Comparison of ENCODE assay signal across 23 cellular contexts in the genomic region with DNA sequence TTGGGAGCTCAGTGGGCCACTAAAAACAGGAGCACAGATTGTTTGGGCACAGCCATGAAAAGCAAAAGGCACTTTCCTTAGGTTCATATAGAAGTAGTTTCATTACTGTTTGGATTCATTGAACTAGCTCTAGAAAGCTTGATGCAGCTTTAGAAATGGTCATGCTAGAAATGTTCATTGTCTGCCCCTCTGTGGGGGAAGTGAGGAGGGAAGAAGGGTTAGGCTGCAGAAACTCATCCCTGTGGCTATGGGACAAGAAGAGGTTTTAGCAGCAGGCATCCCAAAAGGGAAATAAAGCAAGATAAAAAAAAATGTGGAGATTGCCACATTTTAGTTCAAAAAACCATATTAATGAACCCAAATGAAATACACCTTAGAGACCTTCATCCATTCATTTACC.
DNase-seq lines count a peak whose midpoint lies in the region; ATAC-seq, FAIRE-seq and TF ChIP-seq lines count a peak whose summit lies in the region.
"Had no signal": no experiment of that assay in that cellular context is flagged by ENCODE, and none has a peak within 500 bp of the region (broad histone marks: within the 10 kb centered on the region; RNA-seq: fewer than 3 reads in every experiment).

No MANE protein-coding gene starts in this region.

- no peaks in the 10 kb centered on the region for H3K9me3 ChIP-seq in A549
- no peaks in the 10 kb centered on the region; the same call in 1 of the 2 replicates for H3K9me3 ChIP-seq in SJSA1 (replicated peaks)
- H3K9me3 ChIP-seq in neural progenitor cell (ENCODE audit: low read depth) = no peaks in the 10 kb centered on the region
- H3K9me3 ChIP-seq: body of pancreas, prostate gland had no signal

- H3K4me3 ChIP-seq in A549 (no peak overlapping the region), HL-60 (replicated peaks; ENCODE audit: insufficient read depth, low read length) (no peak overlapping the region), SJSA1 (no peak overlapping the region), neural progenitor cell (no peak overlapping the region)
- H3K4me3 ChIP-seq: body of pancreas, coronary artery, GM12878, prostate gland, SK-N-MC had no signal

- POLR2A ChIA-PET in A549 (lab: Yijun Ruan, JAX) = no interaction called here

- FAIRE-seq in A549 (lab: Jason Lieb, UNC) = no peak
- FAIRE-seq: frontal cortex, GM12878 had no signal

- H3F3A ChIP-seq in neural progenitor cell (ENCODE audit: low read depth) = no peaks in the 10 kb centered on the region

- no peak overlapping the region for H3K27ac Mint-ChIP-seq in neural progenitor cell
- H3K27ac Mint-ChIP-seq: naive thymus-derived CD8-positive, alpha-beta T cell had no signal

- no peak overlapping the region for H3K9ac ChIP-seq in neural progenitor cell

- peaks cover 2% of the 10 kb centered on the region for H3K27me3 Mint-ChIP-seq in neural progenitor cell (ENCODE audit: insufficient read depth, low read depth)
- H3K27me3 Mint-ChIP-seq: activated CD4-positive, alpha-beta memory T cell treated with anti-CD3 and anti-CD28 coated beads, Interleukin-2, amount 10 ng/mL, durations not matched to agents 7 days and 5 days had no signal

- peaks cover 42% of the 10 kb centered on the region for H3K4me1 ChIP-seq in A549
- peaks cover 60% of the 10 kb centered on the region for H3K4me1 ChIP-seq in SJSA1 (replicated peaks)
- peaks cover 41% of the 10 kb centered on the region for H3K4me1 ChIP-seq in foreskin keratinocyte
- H3K4me1 ChIP-seq in neural progenitor cell = no peaks in the 10 kb centered on the region
- H3K4me1 ChIP-seq: body of pancreas, prostate gland had no signal

- H2AFZ ChIP-seq in neural progenitor cell (replicated peaks) = no peak overlapping the region

- H3K27me3 ChIP-seq in HL-60 (ENCODE audit: insufficient read depth, poor library complexity, severe bottlenecking) (no peaks in the 10 kb centered on the region), SJSA1 (replicated peaks) (no peaks in the 10 kb centered on the region), foreskin keratinocyte (no peaks in the 10 kb centered on the region), neural progenitor cell (no peaks in the 10 kb centered on the region)
- H3K27me3 ChIP-seq: body of pancreas had no signal

- H3K27ac ChIP-seq in A549 = peak overlapping the region in 1 of 2 experiments; percentile 67; a peak in 4 of 6 replicates
- peak overlapping the region; percentile 22; the same call in 1 of the 2 replicates for H3K27ac ChIP-seq in HL-60 (replicated peaks)
- peak overlapping the region; percentile 84 for H3K27ac ChIP-seq in SJSA1
- H3K27ac ChIP-seq in foreskin keratinocyte = peak overlapping the region; percentile 20
- H3K27ac ChIP-seq in substantia nigra (ENCODE audit: low read depth, low read length, poor library complexity, severe bottlenecking) = no peak overlapping the region
- no peak overlapping the region for H3K27ac ChIP-seq in neural progenitor cell
- H3K27ac ChIP-seq: body of pancreas, coronary artery, prostate gland, SK-N-MC had no signal

- H3K4me2 ChIP-seq in A549 (peak overlapping the region; percentile 55), neural progenitor cell (no peak overlapping the region)

- no peak overlapping the region for H3K4me3 Mint-ChIP-seq in neural progenitor cell
- H3K4me3 Mint-ChIP-seq: activated CD4-positive, alpha-beta memory T cell treated with anti-CD3 and anti-CD28 coated beads, Interleukin-2, amount 10 ng/mL, durations not matched to agents 7 days and 5 days; activated T-cell treated with anti-CD3 and anti-CD28 coated beads, Interleukin-2, amount 50 U/mL, for 24 hours; naive thymus-derived CD8-positive, alpha-beta T cell had no signal

- peaks cover 2% of the 10 kb centered on the region for H3K9me3 Mint-ChIP-seq in neural progenitor cell
- H3K9me3 Mint-ChIP-seq: activated CD4-positive, alpha-beta memory T cell treated with anti-CD3 and anti-CD28 coated beads, Interleukin-2, amount 10 ng/mL, durations not matched to agents 7 days and 5 days; T-helper 2 cell treated with Interferon-gamma antibody and Interleukin-4, amounts not matched to agents 5 μg/mL and 100 μg/mL, for 36 hours had no signal

- peaks cover 6% of the 10 kb centered on the region for H3K4me1 Mint-ChIP-seq in neural progenitor cell

- DNase-seq in A549 (ENCODE audit: low read depth in 1 of 2, low spot score in 1 of 2) (no peak), HL-60 (ENCODE audit: low read depth in 1 of 2, low spot score in 1 of 2) (peak in 1 of 2 experiments; percentile 5), SJSA1 (ENCODE audit: low read depth in 1 of 2, low spot score in 2 of 2) (no peak), foreskin keratinocyte (no peak), substantia nigra (lab: John Stamatoyannopoulos, UW) (no peak), neural progenitor cell (ENCODE audit: low spot score) (no peak), T-helper 9 cell (no peak)
- DNase-seq: activated CD4-positive, alpha-beta memory T cell treated with anti-CD3 and anti-CD28 coated beads, Interleukin-2, amount 10 ng/mL, durations not matched to agents 7 days and 5 days; activated CD4-positive, CD25-positive, alpha-beta regulatory T cell; activated naive CD4-positive, alpha-beta T cell treated with anti-CD3 and anti-CD28 coated beads, Interleukin-2, amount 50 U/mL, for 16 hours; activated T-cell treated with anti-CD3 and anti-CD28 coated beads, Interleukin-2, amount 50 U/mL, for 24 hours; GF-D8; H7; naive thymus-derived CD8-positive, alpha-beta T cell; NCI-H2107 had no signal

- ATAC-seq in A549 (no peak), foreskin keratinocyte (no peak), GM18511 (IDR thresholded peaks at IDR 0.05; ENCODE audit: unreplicated experiment) (no peak)
- ATAC-seq: body of pancreas; naive thymus-derived CD8-positive, alpha-beta T cell had no signal

- no peak for TF ChIP-seq POLR2A in A549 (IDR thresholded peaks at IDR 0.05; ENCODE audit: low read length)

- H3K36me3 Mint-ChIP-seq in neural progenitor cell = no peaks in the 10 kb centered on the region
- H3K36me3 Mint-ChIP-seq: naive thymus-derived CD8-positive, alpha-beta T cell had no signal

- H3K79me2 ChIP-seq in neural progenitor cell (ENCODE audit: low read depth) = no peaks in the 10 kb centered on the region

- H4K20me1 ChIP-seq in neural progenitor cell (ENCODE audit: low read depth) = no peaks in the 10 kb centered on the region

- no peak for TF ChIP-seq EP300 in A549 (IDR thresholded peaks at IDR 0.05)

- CTCF ChIA-PET in A549 (lab: Yijun Ruan, JAX) = interaction anchor here (0.5 to 1.2 kb wide), 4 partner anchors 28 to 335 kb away, joined by 3 to 4 read pairs (median 3); no protein-coding TSS in a partner anchor

- no peak for TF ChIP-seq CTCF in A549 (IDR thresholded peaks at IDR 0.05)
- TF ChIP-seq CTCF in HL-60 (IDR thresholded peaks at IDR 0.05; ENCODE audit: insufficient read depth, low read length) = no peak
- TF ChIP-seq CTCF in foreskin keratinocyte (conservative IDR thresholded peaks at IDR 0.05) = no peak
- TF ChIP-seq CTCF in neural progenitor cell (IDR thresholded peaks at IDR 0.05) = no peak

- TF ChIP-seq RAD21 in A549 (conservative IDR thresholded peaks at IDR 0.05 in 1 of 2, IDR thresholded peaks at IDR 0.05 in 1 of 2) = no peak

- H3K36me3 ChIP-seq in SJSA1 (no peaks in the 10 kb centered on the region), neural progenitor cell (no peaks in the 10 kb centered on the region)
- H3K36me3 ChIP-seq: prostate gland had no signal

TF ChIP-seq in A549, 52 proteins besides CTCF, POLR2A, EP300 and RAD21:
- TF ChIP-seq KDM1A (IDR thresholded peaks at IDR 0.05; ENCODE audit: low read depth) = no peak
- TF ChIP-seq GATA3 (IDR thresholded peaks at IDR 0.05; ENCODE audit: borderline replicate concordance) = no peak
- no peak for TF ChIP-seq HOXB5 (CRISPR knock-in tag; IDR thresholded peaks at IDR 0.05)
- TF ChIP-seq PHF8 (IDR thresholded peaks at IDR 0.05; ENCODE audit: borderline replicate concordance, low read depth) = no peak
- no peak for TF ChIP-seq MAZ (IDR thresholded peaks at IDR 0.05; ENCODE audit: borderline replicate concordance, low read depth, low read length)
- TF ChIP-seq HDAC2 (IDR thresholded peaks at IDR 0.05) = no peak
- no peak for TF ChIP-seq HOXB13 (CRISPR knock-in tag; IDR thresholded peaks at IDR 0.05; ENCODE audit: low read depth)
- no peak for TF ChIP-seq CHD4 (IDR thresholded peaks at IDR 0.05; ENCODE audit: borderline replicate concordance)
- no peak for TF ChIP-seq KDM5A (IDR thresholded peaks at IDR 0.05)

Comparison
In these comparisons a context has a peak if more than half of its experiments do, and no peak if none do; other contexts are left out.
1. H3K27ac ChIP-seq: peak in HL-60 (single experiment), SJSA1 (single experiment) and foreskin keratinocyte (single experiment); none in substantia nigra (single experiment) and neural progenitor cell (single experiment).